ENCODE assay signal across 10 cellular contexts in the genomic region with DNA sequence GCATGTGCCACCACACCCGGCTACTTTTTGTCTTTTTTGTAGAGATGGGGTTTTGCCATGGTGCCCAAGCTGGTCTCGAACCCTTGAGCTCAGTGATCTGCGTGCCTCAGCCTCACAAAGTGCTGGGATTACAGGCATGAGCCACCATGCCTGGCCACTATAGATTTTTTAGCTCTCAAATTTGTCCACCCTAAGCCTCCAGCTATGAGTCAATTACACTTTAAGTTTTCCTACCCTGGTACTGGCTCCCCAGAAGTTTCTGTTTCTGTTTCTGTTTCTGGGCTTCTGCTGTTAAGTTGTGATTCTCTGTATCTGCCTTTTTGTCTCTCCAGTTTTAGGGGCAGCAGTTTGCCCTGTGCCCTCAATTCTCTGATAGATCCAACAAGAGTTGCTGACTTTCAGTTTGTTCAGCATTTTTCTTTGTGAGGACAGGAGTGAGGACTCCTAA. TPM values are rescaled to one million over a fixed set of nuclear protein-coding genes. Genes with fewer than 3 reads are reported as not detected.
DNase-seq lines count a peak whose midpoint lies in the region; ATAC-seq, FAIRE-seq and TF ChIP-seq lines count a peak whose summit lies in the region.
"Had no signal": no experiment of that assay in that cellular context is flagged by ENCODE, and none has a peak within 500 bp of the region (broad histone marks: within the 10 kb centered on the region; RNA-seq: fewer than 3 reads in every experiment).

No MANE protein-coding gene starts in this region.

- no peak for FAIRE-seq in RCC 7860 (lab: Jason Lieb, UNC)
- FAIRE-seq: islet of Langerhans had no signal

- peak overlapping the region; percentile 57 to 91 (median 60) for H3K27ac Mint-ChIP-seq in IgD-negative memory B cell
- peak overlapping the region; percentile 84 for H3K27ac Mint-ChIP-seq in activated naive CD8-positive, alpha-beta T cell treated with anti-CD3 and anti-CD28 coated beads for 36 hours
- H3K27ac Mint-ChIP-seq in neural progenitor cell = peak overlapping the region; percentile 38

- DNase-seq in GM13977 (ENCODE audit: low spot score) = peak; percentile 63
- DNase-seq in activated naive CD8-positive, alpha-beta T cell treated with anti-CD3 and anti-CD28 coated beads for 36 hours = peak; percentile 21
- DNase-seq in neural progenitor cell (ENCODE audit: low spot score) = no peak
- no peak for DNase-seq in RCC 7860 (ENCODE audit: low spot score)
- no peak for DNase-seq in NCI-H1105 treated with DMSO at 0.1 percent for 48 hours (lab: John Stamatoyannopoulos, UW)
- DNase-seq: effector CD4-positive, alpha-beta T cell; retina had no signal

- H3K27me3 Mint-ChIP-seq in IgD-negative memory B cell (no peaks in the 10 kb centered on the region), neural progenitor cell (ENCODE audit: insufficient read depth, low read depth) (peaks cover 3% of the 10 kb centered on the region)
- H3K27me3 Mint-ChIP-seq in activated naive CD8-positive, alpha-beta T cell treated with anti-CD3 and anti-CD28 coated beads for 36 hours = no peaks in the 10 kb centered on the region

- H3K4me3 Mint-ChIP-seq in IgD-negative memory B cell = peak overlapping the region; percentile 67 to 89 (median 78)
- H3K4me3 Mint-ChIP-seq in activated naive CD8-positive, alpha-beta T cell treated with anti-CD3 and anti-CD28 coated beads for 36 hours = peak overlapping the region; percentile 49
- H3K4me3 Mint-ChIP-seq in neural progenitor cell = no peak overlapping the region

- no peaks in the 10 kb centered on the region for H3K9me3 ChIP-seq in neural progenitor cell (ENCODE audit: low read depth)

- H3K9me3 Mint-ChIP-seq in IgD-negative memory B cell = no peaks in the 10 kb centered on the region
- H3K9me3 Mint-ChIP-seq in activated naive CD8-positive, alpha-beta T cell treated with anti-CD3 and anti-CD28 coated beads for 36 hours = no peaks in the 10 kb centered on the region
- H3K9me3 Mint-ChIP-seq in neural progenitor cell = no peaks in the 10 kb centered on the region

- H3K4me2 ChIP-seq in neural progenitor cell = no peak overlapping the region

- no peaks in the 10 kb centered on the region for H3K27me3 ChIP-seq in neural progenitor cell

- no peak overlapping the region for H2AFZ ChIP-seq in neural progenitor cell (replicated peaks)

- no peak for TF ChIP-seq CTCF in GM13977 (IDR thresholded peaks at IDR 0.05; ENCODE audit: extremely low read depth, insufficient read depth, missing control alignments)
- no peak for TF ChIP-seq CTCF in neural progenitor cell (IDR thresholded peaks at IDR 0.05)

- H3K79me2 ChIP-seq in neural progenitor cell (ENCODE audit: low read depth) = no peaks in the 10 kb centered on the region

- H3K4me1 Mint-ChIP-seq in IgD-negative memory B cell (peaks cover 17 to 35% (median 22%) of the 10 kb centered on the region in 3 donors), neural progenitor cell (peaks cover 7% of the 10 kb centered on the region)
- H3K4me1 Mint-ChIP-seq in activated naive CD8-positive, alpha-beta T cell treated with anti-CD3 and anti-CD28 coated beads for 36 hours = peaks cover 40% of the 10 kb centered on the region

- H3K4me3 ChIP-seq in neural progenitor cell = no peak overlapping the region

- peaks cover 18% of the 10 kb centered on the region for H3F3A ChIP-seq in neural progenitor cell (ENCODE audit: low read depth)

- in situ Hi-C loops in GM13977 (cut with MboI; ENCODE audit: low pct_unique_long_range_greater_than_20kb, low sequenced_read_pairs, unreplicated experiment) = no loop called here

- H3K36me3 Mint-ChIP-seq in IgD-negative memory B cell = peaks cover 4% of the 10 kb centered on the region
- H3K36me3 Mint-ChIP-seq in activated naive CD8-positive, alpha-beta T cell treated with anti-CD3 and anti-CD28 coated beads for 36 hours = peaks cover 2% of the 10 kb centered on the region
- H3K36me3 Mint-ChIP-seq in neural progenitor cell = no peaks in the 10 kb centered on the region

- no peaks in the 10 kb centered on the region for H4K20me1 ChIP-seq in neural progenitor cell (ENCODE audit: low read depth)

- H3K27ac ChIP-seq in neural progenitor cell = no peak overlapping the region

- no peak overlapping the region for H3K9ac ChIP-seq in neural progenitor cell

- H3K36me3 ChIP-seq in neural progenitor cell = no peaks in the 10 kb centered on the region

- no peaks in the 10 kb centered on the region for H3K4me1 ChIP-seq in neural progenitor cell

- ATAC-seq in GM21526 (IDR thresholded peaks at IDR 0.05; ENCODE audit: low FRiP score, unreplicated experiment) = no peak

RNA-seq across cellular contexts. Expression of a gene that starts 4.4 kb away (rescaled TPM):
- 186 TPM for polyA plus RNA-seq in IgD-negative memory B cell
- total RNA-seq in activated naive CD8-positive, alpha-beta T cell treated with anti-CD3 and anti-CD28 coated beads for 36 hours = 10 to 100 TPM; 68.2 to 71.1 TPM
- total RNA-seq in neural progenitor cell (ENCODE audit: low replicate concordance) = 32.6 and 42.5 TPM in 2 replicates

RNA-seq across cellular contexts. Expression of a gene that starts 14.1 kb away (rescaled TPM):
- 64.1 TPM for polyA plus RNA-seq in IgD-negative memory B cell
- total RNA-seq in activated naive CD8-positive, alpha-beta T cell treated with anti-CD3 and anti-CD28 coated beads for 36 hours = 10 to 100 TPM; 44.5 to 48.4 TPM
- 98.4 and 101 TPM in 2 replicates for total RNA-seq in neural progenitor cell (ENCODE audit: low replicate concordance)

RNA-seq across cellular contexts. Expression of a gene that starts 14.6 kb away (rescaled TPM):
- polyA plus RNA-seq in IgD-negative memory B cell = 273 TPM
- 100 to 1,000 TPM; 194 to 201 TPM for total RNA-seq in activated naive CD8-positive, alpha-beta T cell treated with anti-CD3 and anti-CD28 coated beads for 36 hours
- 170 and 220 TPM in 2 replicates for total RNA-seq in neural progenitor cell (ENCODE audit: low replicate concordance)

RNA-seq across cellular contexts. Expression of a gene that starts 16.2 kb away (rescaled TPM):
- polyA plus RNA-seq in IgD-negative memory B cell = not detected
- total RNA-seq in activated naive CD8-positive, alpha-beta T cell treated with anti-CD3 and anti-CD28 coated beads for 36 hours = 1 to 10 TPM; 2.6 to 3.3 TPM
- total RNA-seq in neural progenitor cell (ENCODE audit: low replicate concordance) = 2.6 and 4.9 TPM in 2 replicates

RNA-seq across cellular contexts. Expression of a gene that starts 24.6 kb away (rescaled TPM):
- 37.9 TPM for polyA plus RNA-seq in IgD-negative memory B cell
- 10 to 100 TPM; 34.5 to 36.1 TPM for total RNA-seq in activated naive CD8-positive, alpha-beta T cell treated with anti-CD3 and anti-CD28 coated beads for 36 hours
- total RNA-seq in neural progenitor cell (ENCODE audit: low replicate concordance) = 7.1 and 22.9 TPM in 2 replicates

Comparison
In these comparisons a context has a peak if more than half of its experiments do, and no peak if none do; other contexts are left out.
1. DNase-seq: peak in GM13977 (single experiment) and activated naive CD8-positive, alpha-beta T cell treated with anti-CD3 and anti-CD28 coated beads for 36 hours (single experiment); none in neural progenitor cell (single experiment), RCC 7860 (single experiment) and NCI-H1105 treated with DMSO at 0.1 percent for 48 hours (single experiment).
2. Peak in every context shown above with its lines, with median percentiles within 50 percentile points of each other: H3K27ac Mint-ChIP-seq.